ENCODE assay signal across 24 cellular contexts in genomic region chr13:39810091-39810877, GRCh38.
DNase-seq lines count a peak whose midpoint lies in the region; ATAC-seq and TF ChIP-seq lines count a peak whose summit lies in the region.
"Had no signal": no experiment of that assay in that cellular context is flagged by ENCODE, and none has a peak within 500 bp of the region (broad histone marks: within the 10 kb centered on the region; RNA-seq: fewer than 3 reads in every experiment).

No MANE protein-coding gene starts in this region.

- no peak overlapping the region for H2BK120ac ChIP-seq in IMR-90 (ENCODE audit: low read depth, low read length)
- H2BK120ac ChIP-seq in mesendoderm (ENCODE audit: low read depth, low read length), result no peak overlapping the region

- H3K27me3 ChIP-seq in IMR-90 (ENCODE audit: control insufficient read depth, insufficient read depth, low read length) (no peaks in the 10 kb centered on the region; the same call in 1 of the 2 replicates), mesendoderm (ENCODE audit: insufficient read depth, low read length, poor library complexity) (no peaks in the 10 kb centered on the region), thyroid gland (no peaks in the 10 kb centered on the region)
- H3K27me3 ChIP-seq: body of pancreas had no signal

- no TSS peak for BruUV-seq in IMR-90 (replicated peaks; lab: Mats Ljungman, UMichigan)

- H3K36me3 ChIP-seq in IMR-90 (ENCODE audit: control insufficient read depth, insufficient read depth, low read length) (no peaks in the 10 kb centered on the region), mesendoderm (ENCODE audit: control insufficient read depth, insufficient read depth, low read length) (no peaks in the 10 kb centered on the region), mucosa of descending colon (ENCODE audit: low read depth) (no peaks in the 10 kb centered on the region), thyroid gland (no peaks in the 10 kb centered on the region)

- H3K9ac ChIP-seq in IMR-90 (ENCODE audit: low read depth, low read length), result no peak overlapping the region
- no peak overlapping the region for H3K9ac ChIP-seq in mesendoderm (ENCODE audit: low read length)

- TF ChIP-seq RAD21 in IMR-90 (IDR thresholded peaks at IDR 0.05; ENCODE audit: low read length), result no peak

- H3K27ac Mint-ChIP-seq in CD14-positive monocyte, result peak overlapping the region in 4 of 7 donors; percentile 58 to 82 (median 81)
- H3K27ac Mint-ChIP-seq: activated CD4-positive, alpha-beta T cell treated with anti-CD3 and anti-CD28 coated beads, Interleukin-2, amount 10 ng/mL, durations not matched to agents 24 days and 14 days; activated naive CD8-positive, alpha-beta T cell treated with anti-CD3 and anti-CD28 coated beads, Interleukin-2, amount 50 U/mL, for 24 hours; naive thymus-derived CD4-positive, alpha-beta T cell; stimulated activated naive B cell treated with anti-CD40 and anti-IgM and Interleukin-4, amounts not matched to agents 10 μg/mL and 1 μg/mL and 100 μg/mL, for 72 hours had no signal

- 35% methylated on average over 4 of the region's 10 CpGs; no CpG with 5 or more reads in 1 of the 2 experiments for WGBS in IMR-90 (ENCODE audit: extremely low coverage in 2 of 2, insufficient read length in 1 of 2), 2 experiments
- WGBS in mesendoderm (ENCODE audit: extremely low coverage, insufficient coverage, low lambda C conversion rate), result no CpG with 5 or more reads among the region's 10 CpGs
- 86 to 90% methylated on average over 10 of the region's 10 CpGs for WGBS in thyroid gland, 2 donors

- no peaks in the 10 kb centered on the region for H3K79me2 ChIP-seq in mesendoderm (ENCODE audit: control insufficient read depth, insufficient read depth, low read length)

- no peaks in the 10 kb centered on the region for H3K4me1 ChIP-seq in IMR-90 (ENCODE audit: control insufficient read depth, insufficient read depth, low read length)
- H3K4me1 ChIP-seq in mesendoderm (ENCODE audit: control insufficient read depth, low read depth, low read length), result no peaks in the 10 kb centered on the region
- H3K4me1 ChIP-seq in mucosa of descending colon (ENCODE audit: low read depth), result no peaks in the 10 kb centered on the region
- no peaks in the 10 kb centered on the region for H3K4me1 ChIP-seq in thyroid gland
- H3K4me1 ChIP-seq: body of pancreas had no signal

- TF ChIP-seq POLR2A in IMR-90 (IDR thresholded peaks at IDR 0.05; ENCODE audit: low read depth, low read length) (no peak), thyroid gland (IDR thresholded peaks at IDR 0.05) (no peak)

- H2AK5ac ChIP-seq in IMR-90 (ENCODE audit: low read depth, low read length), result no peak overlapping the region
- no peak overlapping the region for H2AK5ac ChIP-seq in mesendoderm (ENCODE audit: low read length)

- H3K27ac ChIP-seq in IMR-90 (ENCODE audit: insufficient read depth, low read length) (no peak overlapping the region), mesendoderm (ENCODE audit: low read depth, low read length) (no peak overlapping the region), thyroid gland (no peak overlapping the region)
- H3K27ac ChIP-seq: body of pancreas had no signal

- no peak overlapping the region for H2BK20ac ChIP-seq in IMR-90 (ENCODE audit: low read depth, low read length)

- peaks cover 0 to 3% (median 0%) of the 10 kb centered on the region in 3 donors for H3K27me3 Mint-ChIP-seq in CD14-positive monocyte (ENCODE audit: low read depth in 3 of 3)
- H3K27me3 Mint-ChIP-seq: activated CD4-positive, alpha-beta T cell treated with anti-CD3 and anti-CD28 coated beads, Interleukin-2, amount 10 ng/mL, durations not matched to agents 24 days and 14 days; naive thymus-derived CD4-positive, alpha-beta T cell had no signal

- intact Hi-C loops in CD14-positive monocyte (cut with micrococcal nuclease), result no loop called here
- intact Hi-C loops in IMR-90 (cut with micrococcal nuclease), result no loop called here
- intact Hi-C loops in mucosa of descending colon (cut with DNase I, micrococcal nuclease), result no loop called here
- intact Hi-C loops in thyroid gland (cut with DNase I), result no loop called here

- H3K23ac ChIP-seq in IMR-90 (ENCODE audit: low read depth, low read length) (no peak overlapping the region), mesendoderm (ENCODE audit: low read length) (no peak overlapping the region)

- no peak for ATAC-seq in IMR-90 (ENCODE audit: low read depth)
- no peak for ATAC-seq in GM21367 (IDR thresholded peaks at IDR 0.05; ENCODE audit: unreplicated experiment)
- ATAC-seq in mucosa of descending colon, result no peak
- ATAC-seq: activated naive CD8-positive, alpha-beta T cell treated with anti-CD3 and anti-CD28 coated beads, Interleukin-2, amount 50 U/mL, for 24 hours; body of pancreas had no signal

- H3K4me3 ChIP-seq in IMR-90 (ENCODE audit: insufficient read depth, low read depth, low read length) (no peak overlapping the region), choroid plexus epithelial cell (ENCODE audit: low read depth, low read length) (no peak overlapping the region), mesendoderm (ENCODE audit: low read length) (no peak overlapping the region), mucosa of descending colon (no peak overlapping the region), thyroid gland (replicated peaks in 1 of 3) (no peak overlapping the region)
- H3K4me3 ChIP-seq: body of pancreas had no signal

- no peak for DNase-seq in CD14-positive monocyte (ENCODE audit: low spot score)
- DNase-seq in IMR-90, result no peak
- no peak for DNase-seq in choroid plexus epithelial cell (ENCODE audit: low read depth)
- peak; percentile 61 for DNase-seq in mesendoderm
- no peak for DNase-seq in mucosa of descending colon
- no peak for DNase-seq in thyroid gland
- DNase-seq: activated CD4-positive, alpha-beta T cell treated with anti-CD3 and anti-CD28 coated beads, Interleukin-2, amount 10 ng/mL, durations not matched to agents 24 days and 14 days; activated naive CD8-positive, alpha-beta T cell treated with anti-CD3 and anti-CD28 coated beads, Interleukin-2, amount 50 U/mL, for 24 hours; COR-L47; cortex of kidney; DND-41; hippocampal formation; kidney; MM.1S; naive thymus-derived CD4-positive, alpha-beta T cell; NCI-H1436 treated with DMSO at 0.1 percent for 48 hours; NCI-H2171; NCI-H69; posterior cingulate gyrus; SHP77; stimulated activated CD4-positive, alpha-beta T cell treated with anti-CD3 and anti-CD28 coated beads, Interleukin-1b, Interleukin-23, amount 100 ng/mL, for 48 hours; stimulated activated naive B cell treated with anti-CD40 and anti-IgM and Interleukin-4, amounts not matched to agents 10 μg/mL and 1 μg/mL and 100 μg/mL, for 72 hours had no signal

- H4K20me1 ChIP-seq in IMR-90 (ENCODE audit: insufficient read depth, low read length), result no peaks in the 10 kb centered on the region

- H2AK9ac ChIP-seq in IMR-90 (replicated peaks; ENCODE audit: low read depth, low read length, poor library complexity), result peak overlapping the region; percentile 16

- H4K8ac ChIP-seq in IMR-90 (ENCODE audit: low read depth in 2 of 2, low read length in 2 of 2), result no peak overlapping the region
- H4K8ac ChIP-seq in mesendoderm (ENCODE audit: low read depth, low read length), result no peak overlapping the region

- H3K79me1 ChIP-seq in IMR-90 (ENCODE audit: low read depth in 1 of 2, low read length in 2 of 2) (no peaks in the 10 kb centered on the region), mesendoderm (ENCODE audit: low read length) (no peaks in the 10 kb centered on the region)

- H3K18ac ChIP-seq in IMR-90 (ENCODE audit: low read depth, low read length) (no peak overlapping the region), mesendoderm (ENCODE audit: low read length) (no peak overlapping the region)

- peaks cover 6% of the 10 kb centered on the region for H3K4me1 Mint-ChIP-seq in CD14-positive monocyte
- H3K4me1 Mint-ChIP-seq: activated CD4-positive, alpha-beta T cell treated with anti-CD3 and anti-CD28 coated beads, Interleukin-2, amount 10 ng/mL, durations not matched to agents 24 days and 14 days had no signal

- H3K9me3 Mint-ChIP-seq in CD14-positive monocyte, result peaks cover 0 to 6% (median 0%) of the 10 kb centered on the region in 7 donors
- H3K9me3 Mint-ChIP-seq: activated naive CD8-positive, alpha-beta T cell treated with anti-CD3 and anti-CD28 coated beads, Interleukin-2, amount 50 U/mL, for 24 hours had no signal

- H3K56ac ChIP-seq in IMR-90 (ENCODE audit: extremely low read depth, insufficient read depth, low read length), result no peak overlapping the region
- H3K56ac ChIP-seq in mesendoderm (ENCODE audit: low read length), result no peak overlapping the region

- H2AFZ ChIP-seq in IMR-90 (replicated peaks; ENCODE audit: low read length, poor library complexity), result no peak overlapping the region

- H4K5ac ChIP-seq in IMR-90 (ENCODE audit: low read depth, low read length) (no peak overlapping the region), mesendoderm (ENCODE audit: low read length) (no peak overlapping the region)

- H3K4ac ChIP-seq in IMR-90 (ENCODE audit: low read depth, low read length) (no peak overlapping the region), mesendoderm (ENCODE audit: low read depth, low read length) (no peak overlapping the region)

- H3K4me3 Mint-ChIP-seq in CD14-positive monocyte, result no peak overlapping the region
- H3K4me3 Mint-ChIP-seq: activated CD4-positive, alpha-beta T cell treated with anti-CD3 and anti-CD28 coated beads, Interleukin-2, amount 10 ng/mL, durations not matched to agents 24 days and 14 days; activated naive CD8-positive, alpha-beta T cell treated with anti-CD3 and anti-CD28 coated beads, Interleukin-2, amount 50 U/mL, for 24 hours; naive thymus-derived CD4-positive, alpha-beta T cell; stimulated activated naive B cell treated with anti-CD40 and anti-IgM and Interleukin-4, amounts not matched to agents 10 μg/mL and 1 μg/mL and 100 μg/mL, for 72 hours had no signal

- H2BK15ac ChIP-seq in IMR-90 (ENCODE audit: low read depth, low read length) (no peak overlapping the region), mesendoderm (replicated peaks; ENCODE audit: low read depth) (no peak overlapping the region)

- in situ Hi-C loops in IMR-90 (cut with MboI; ENCODE audit: low sequenced_read_pairs), result no loop called here

- H3K14ac ChIP-seq in IMR-90 (replicated peaks; ENCODE audit: low read depth, low read length), result no peak overlapping the region

- H3K4me2 ChIP-seq in IMR-90 (ENCODE audit: low read depth, low read length) (no peak overlapping the region), mesendoderm (ENCODE audit: low read length) (no peak overlapping the region)

- no peak overlapping the region for H2BK5ac ChIP-seq in IMR-90 (ENCODE audit: low read depth, low read length, poor library complexity, severe bottlenecking)
- no peak overlapping the region for H2BK5ac ChIP-seq in mesendoderm (ENCODE audit: low read length)

- dilution Hi-C loops in IMR-90 (cut with HindIII; ENCODE audit: low sequenced_read_pairs, unreplicated experiment), result no loop called here

- no peaks in the 10 kb centered on the region for H3K36me3 Mint-ChIP-seq in CD14-positive monocyte
- H3K36me3 Mint-ChIP-seq: naive thymus-derived CD4-positive, alpha-beta T cell; stimulated activated naive B cell treated with anti-CD40 and anti-IgM and Interleukin-4, amounts not matched to agents 10 μg/mL and 1 μg/mL and 100 μg/mL, for 72 hours had no signal

- TF ChIP-seq CTCF in CD14-positive monocyte (IDR thresholded peaks at IDR 0.05) (no peak), IMR-90 (conservative IDR thresholded peaks at IDR 0.05; ENCODE audit: low read depth, low read length) (no peak), choroid plexus epithelial cell (conservative IDR thresholded peaks at IDR 0.05; ENCODE audit: low read depth, low read length) (peak; percentile 19), mucosa of descending colon (IDR thresholded peaks at IDR 0.05) (no peak), thyroid gland (IDR thresholded peaks at IDR 0.05) (no peak)

- H3K9me1 ChIP-seq in IMR-90 (ENCODE audit: insufficient read depth, low read length), result no peaks in the 10 kb centered on the region

- no peak overlapping the region for H4K91ac ChIP-seq in IMR-90 (ENCODE audit: insufficient read depth, low read depth, low read length)

- H3K9me3 ChIP-seq in IMR-90 (ENCODE audit: control insufficient read depth, insufficient read depth, low read length) (no peaks in the 10 kb centered on the region), mucosa of descending colon (no peaks in the 10 kb centered on the region), thyroid gland (no peaks in the 10 kb centered on the region)
- H3K9me3 ChIP-seq: body of pancreas had no signal

- CTCF ChIA-PET in IMR-90 (lab: Yijun Ruan, JAX), result no interaction called here

- POLR2A ChIA-PET in IMR-90 (lab: Charles Lee; ENCODE audit: unreplicated experiment), result no interaction called here
